ENCODE assay signal across 1 cellular context in genomic region chr2:48189552-48190228, GRCh38.
TF ChIP-seq lines count a peak whose summit lies in the region.

No MANE protein-coding gene starts in this region.

TF ChIP-seq in H1, 55 proteins besides CTCF, POLR2A, EP300 and RAD21:
- TF ChIP-seq CHD7 (IDR thresholded peaks at IDR 0.05; ENCODE audit: insufficient replicate concordance, low read length) = no peak
- TF ChIP-seq NRF1 (IDR thresholded peaks at IDR 0.05; ENCODE audit: low read depth, low read length) = no peak
- TF ChIP-seq RNF2 (IDR thresholded peaks at IDR 0.05; ENCODE audit: borderline replicate concordance, low read depth, low read length, missing control alignments, poor library complexity, severe bottlenecking) = no peak
- TF ChIP-seq SP4 (IDR thresholded peaks at IDR 0.05; ENCODE audit: low read length) = no peak
- TF ChIP-seq YY1 (IDR thresholded peaks at IDR 0.05; ENCODE audit: low read depth, low read length) = no peak
- no peak for TF ChIP-seq CREB1 (IDR thresholded peaks at IDR 0.05)
- no peak for TF ChIP-seq SUZ12 (IDR thresholded peaks at IDR 0.05; ENCODE audit: low read length)
- TF ChIP-seq CBX8 (IDR thresholded peaks at IDR 0.05; ENCODE audit: borderline replicate concordance, low read depth, low read length) = no peak
- TF ChIP-seq SIRT6 (IDR thresholded peaks at IDR 0.05; ENCODE audit: low read length) = no peak
- no peak for TF ChIP-seq E2F6 (IDR thresholded peaks at IDR 0.05)
- no peak for TF ChIP-seq TAF1 (IDR thresholded peaks at IDR 0.05; ENCODE audit: low read depth, low read length)
- TF ChIP-seq POLR2AphosphoS5 (IDR thresholded peaks at IDR 0.05; ENCODE audit: low read depth, low read length) = no peak
- TF ChIP-seq MAFK (IDR thresholded peaks at IDR 0.05; ENCODE audit: low read depth, low read length) = no peak
- no peak for TF ChIP-seq SAP30 (IDR thresholded peaks at IDR 0.05; ENCODE audit: insufficient read depth, insufficient replicate concordance, low read length)
- TF ChIP-seq RBBP5 (IDR thresholded peaks at IDR 0.05; ENCODE audit: borderline replicate concordance, low read depth, low read length) = no peak
- no peak for TF ChIP-seq NANOG (IDR thresholded peaks at IDR 0.05; ENCODE audit: insufficient read depth, low read depth, low read length, poor library complexity, severe bottlenecking)
- TF ChIP-seq EGR1 (IDR thresholded peaks at IDR 0.05; ENCODE audit: borderline replicate concordance, low read depth, low read length) = no peak
- no peak for TF ChIP-seq POU5F1 (IDR thresholded peaks at IDR 0.05; ENCODE audit: low read depth, low read length)
- TF ChIP-seq SRF (IDR thresholded peaks at IDR 0.05; ENCODE audit: low read depth, low read length) = no peak
